In the genomic region with DNA sequence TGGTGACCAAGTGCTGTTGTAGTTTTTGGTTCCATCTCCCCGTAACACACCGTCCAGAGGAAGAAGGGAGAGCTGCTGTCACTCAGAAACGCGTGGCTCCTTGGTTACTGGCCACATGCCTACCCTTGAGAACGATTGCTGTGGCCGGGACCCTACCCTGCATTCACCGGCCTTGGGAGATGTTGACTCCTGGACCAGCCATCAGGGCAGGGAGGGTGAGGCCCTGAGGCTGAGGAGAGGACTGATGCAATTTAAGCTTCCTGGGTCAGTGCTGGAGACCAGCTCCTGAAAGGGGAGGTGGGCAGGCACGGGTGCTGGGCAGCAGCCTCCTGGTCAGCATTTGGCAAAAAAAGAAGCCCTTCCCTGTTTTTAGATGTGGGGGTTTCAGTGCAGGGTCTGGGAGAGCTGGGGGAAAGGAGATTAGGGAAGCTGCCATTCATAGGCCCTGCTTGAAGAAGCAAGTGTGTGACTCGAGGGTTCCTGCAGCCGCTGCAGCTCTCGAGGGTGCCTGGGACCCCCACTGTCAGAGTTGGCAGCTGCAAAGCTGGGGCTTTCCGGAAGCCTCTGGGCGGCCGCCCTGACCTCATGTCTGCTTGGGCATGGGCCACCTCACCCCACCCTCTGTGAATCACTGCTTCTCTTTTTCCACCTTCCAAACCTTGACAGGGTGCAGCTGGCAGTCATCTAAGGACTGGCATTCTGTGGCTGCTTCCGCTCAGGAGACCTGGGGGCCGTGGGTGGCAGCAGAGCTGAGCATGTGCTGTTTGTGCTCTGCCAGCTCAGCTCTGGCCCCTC, we compare ENCODE assay signal across 15 cellular contexts.
"Had no signal": no experiment of that assay in that cellular context is flagged by ENCODE, and none has a peak within 500 bp of the region (broad histone marks: within the 10 kb centered on the region; RNA-seq: fewer than 3 reads in every experiment).

No MANE protein-coding gene starts in this region.

- H3K9me3 Mint-ChIP-seq: stimulated activated effector memory CD8-positive, alpha-beta T cell treated with anti-CD3 and anti-CD28 coated beads, Interleukin-12 subunit alpha, Interleukin-12 subunit beta, amount 100 ng/mL, for 72 hours; T-helper 1 cell treated with Interleukin-12 subunit alpha and Interleukin-12 subunit beta and Interleukin-4 antibody, amounts not matched to agents 30 μg/mL and 1 μg/mL, for 36 hours had no signal

- ATAC-seq: naive thymus-derived CD8-positive, alpha-beta T cell; right cardiac atrium; SK-N-SH treated with all-trans-retinoic acid at 6 μM for 48 hours; stimulated activated effector memory CD8-positive, alpha-beta T cell treated with anti-CD3 and anti-CD28 coated beads, Interleukin-12 subunit alpha, Interleukin-12 subunit beta, amount 100 ng/mL, for 72 hours; WTC11 had no signal

- H3K27ac Mint-ChIP-seq: naive thymus-derived CD8-positive, alpha-beta T cell; stimulated activated effector memory CD8-positive, alpha-beta T cell treated with anti-CD3 and anti-CD28 coated beads, Interleukin-12 subunit alpha, Interleukin-12 subunit beta, amount 100 ng/mL, for 72 hours; T-helper 1 cell treated with Interleukin-12 subunit alpha and Interleukin-12 subunit beta and Interleukin-4 antibody, amounts not matched to agents 30 μg/mL and 1 μg/mL, for 36 hours; WTC11 had no signal

- H3K27ac ChIP-seq: brain microvascular endothelial cell, upper lobe of left lung had no signal

- H3K9me3 ChIP-seq: upper lobe of left lung had no signal

- H3K36me3 ChIP-seq: brain microvascular endothelial cell had no signal

- H3K27me3 Mint-ChIP-seq: naive thymus-derived CD8-positive, alpha-beta T cell had no signal

- H3K4me1 Mint-ChIP-seq: naive thymus-derived CD8-positive, alpha-beta T cell; stimulated activated effector memory CD8-positive, alpha-beta T cell treated with anti-CD3 and anti-CD28 coated beads, Interleukin-12 subunit alpha, Interleukin-12 subunit beta, amount 100 ng/mL, for 72 hours; WTC11 had no signal

- H3K4me3 Mint-ChIP-seq: naive thymus-derived CD8-positive, alpha-beta T cell; stimulated activated effector memory CD8-positive, alpha-beta T cell treated with anti-CD3 and anti-CD28 coated beads, Interleukin-12 subunit alpha, Interleukin-12 subunit beta, amount 100 ng/mL, for 72 hours; T-helper 1 cell treated with Interleukin-12 subunit alpha and Interleukin-12 subunit beta and Interleukin-4 antibody, amounts not matched to agents 30 μg/mL and 1 μg/mL, for 36 hours; WTC11 had no signal

- FAIRE-seq: endothelial cell of umbilical vein had no signal

- H3K4me3 ChIP-seq: lung, upper lobe of left lung had no signal

- H3K27me3 ChIP-seq: brain microvascular endothelial cell, upper lobe of left lung had no signal

- DNase-seq: activated CD4-positive, alpha-beta T cell treated with anti-CD3 and anti-CD28 coated beads for 48 hours; activated naive CD4-positive, alpha-beta T cell treated with anti-CD3 and anti-CD28 coated beads, Interleukin-2, amount 50 U/mL, for 16 hours; amygdala; brain microvascular endothelial cell; hypothalamus; naive thymus-derived CD8-positive, alpha-beta T cell; right cardiac atrium; substantia nigra; upper lobe of left lung had no signal
